In the genomic region with DNA sequence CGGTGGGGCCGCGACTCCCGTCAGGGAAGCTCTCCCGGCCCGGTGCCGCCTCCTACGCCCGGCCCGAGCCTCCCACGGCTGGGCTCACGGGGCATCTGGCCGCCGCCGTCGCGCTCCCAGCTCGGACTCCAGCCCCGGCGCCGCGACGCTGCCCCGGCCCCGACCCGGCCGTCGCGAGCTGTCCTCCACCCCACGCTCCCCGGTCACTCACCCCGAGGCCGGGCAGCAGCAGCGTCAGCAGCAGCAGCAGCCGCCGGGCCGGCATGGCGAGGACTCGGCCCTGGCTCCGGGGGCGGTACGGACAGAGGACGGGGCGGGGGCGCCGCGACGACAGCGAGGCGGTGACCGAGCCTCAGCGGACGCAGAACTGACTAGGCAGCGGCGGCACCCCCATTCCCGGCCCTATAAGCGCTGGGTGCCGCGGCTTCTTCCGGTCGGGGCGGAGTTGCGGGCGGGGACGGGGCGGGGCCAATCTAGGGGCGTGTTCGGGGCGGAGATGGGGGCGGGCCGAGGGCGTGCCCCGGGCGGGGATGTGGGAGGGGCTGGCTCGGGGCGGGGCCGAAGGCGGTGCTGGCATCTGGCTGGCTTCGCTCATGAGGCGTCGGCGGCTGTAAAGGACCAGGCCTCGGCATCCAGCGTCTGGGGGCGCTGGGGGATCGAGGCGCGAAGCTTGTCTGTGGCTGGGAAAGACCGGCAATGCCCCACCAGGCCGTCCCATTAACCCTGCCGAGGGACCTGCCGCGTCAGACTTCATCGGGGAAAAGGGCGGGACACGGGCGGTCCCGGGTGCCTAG, we compare ENCODE assay signal across 8 cellular contexts. TPM values are rescaled to one million over a fixed set of nuclear protein-coding genes. Genes with fewer than 3 reads are reported as not detected.
DNase-seq lines count a peak whose midpoint lies in the region; ATAC-seq and TF ChIP-seq lines count a peak whose summit lies in the region.

A gene (minus strand): TSS at position 380 of the 794 bp plus-strand sequence. CDS start 115 bp downstream, at position 265.

- H3K36me3 Mint-ChIP-seq in WTC11, result no peaks in the 10 kb centered on the region

- dilution Hi-C loops in mammary epithelial cell (cut with HindIII; ENCODE audit: low sequenced_read_pairs), result loop anchor here (5.0 kb wide), 1 partner anchor 103 kb away; no protein-coding TSS in a partner anchor

- H4K20me1 ChIP-seq in mammary epithelial cell (ENCODE audit: insufficient read depth, low read length) (no peaks in the 10 kb centered on the region), smooth muscle cell (ENCODE audit: low read depth) (peaks cover 33% of the 10 kb centered on the region)

- BruUV-seq in mammary epithelial cell (replicated peaks; lab: Mats Ljungman, UMichigan), result no TSS peak

- in situ Hi-C loops in ACHN (cut with HindIII; ENCODE audit: low pct_ligation_motif_present, low pct_unique_long_range_greater_than_20kb, low sequenced_read_pairs), result no loop called here
- in situ Hi-C loops in mammary epithelial cell (cut with MboI; ENCODE audit: low sequenced_read_pairs in 2 of 2), result loop anchor here (5.0 to 10.0 kb wide), 3 partner anchors 98 to 215 kb away; a partner anchor contains a TSS

- no peaks in the 10 kb centered on the region for H3K27me3 ChIP-seq in mammary epithelial cell (ENCODE audit: insufficient read depth, low read length)
- no peaks in the 10 kb centered on the region for H3K27me3 ChIP-seq in smooth muscle cell (ENCODE audit: low read depth)

- H3K4me1 ChIP-seq in mammary epithelial cell (ENCODE audit: insufficient read depth, low read length), result peaks cover 22% of the 10 kb centered on the region
- peaks cover 6% of the 10 kb centered on the region for H3K4me1 ChIP-seq in smooth muscle cell (ENCODE audit: low read depth)

- H2AFZ ChIP-seq in mammary epithelial cell (ENCODE audit: low read depth, low read length) (peak within 1 kb of the TSS; percentile 83), smooth muscle cell (ENCODE audit: low read depth) (peak within 1 kb of the TSS; percentile 70)

- H3K27me3 Mint-ChIP-seq in WTC11 (ENCODE audit: low read depth), result peaks cover 37% of the 10 kb centered on the region

- H3K9me3 ChIP-seq in mammary epithelial cell (replicated peaks; ENCODE audit: insufficient read depth, low read length) (no peaks in the 10 kb centered on the region), smooth muscle cell (replicated peaks; ENCODE audit: low read depth) (no peaks in the 10 kb centered on the region)

- H3K27ac ChIP-seq in mammary epithelial cell (ENCODE audit: insufficient read depth, low read depth, low read length) (peak within 1 kb of the TSS; percentile 68), smooth muscle cell (ENCODE audit: low read depth) (peak within 1 kb of the TSS; percentile 96)

- intact Hi-C loops in mammary epithelial cell (cut with micrococcal nuclease), result loop anchor here (1.0 kb wide), 3 partner anchors 15 to 67 kb away; no protein-coding TSS in a partner anchor

- peak; percentile 92 for DNase-seq in ACHN
- peak; percentile 81 for DNase-seq in NCI-H226
- peak; percentile 89 for DNase-seq in WTC11 (ENCODE audit: low spot score)
- peak; percentile 93 for DNase-seq in mammary epithelial cell
- DNase-seq in iPS-NIHi7 (ENCODE audit: extremely low spot score), result peak; percentile 96
- DNase-seq in smooth muscle cell (lab: John Stamatoyannopoulos, UW; ENCODE audit: unreplicated experiment), result peak; percentile 96

- H3K4me3 ChIP-seq in mammary epithelial cell (replicated peaks in 1 of 3; ENCODE audit: insufficient read depth in 1 of 3, low read depth in 2 of 3, low read length in 3 of 3) (peak within 1 kb of the TSS; percentile 69 to 78 (median 73)), smooth muscle cell (peak within 1 kb of the TSS; percentile 89)

- H3K4me2 ChIP-seq in mammary epithelial cell (ENCODE audit: insufficient read depth, low read depth, low read length), result peak within 1 kb of the TSS; percentile 88
- H3K4me2 ChIP-seq in smooth muscle cell, result peak within 1 kb of the TSS; percentile 95

- CTCF ChIA-PET in WTC11 (lab: Charles Lee) (interaction anchor here (0.8 to 7.9 kb wide), 13 partner anchors 13 to 249 kb away, joined by 3 to 380 read pairs (median 6); a partner anchor contains a TSS), mammary epithelial cell (lab: Charles Lee; ENCODE audit: low non-redundant PET) (no interaction called here)

- H3K36me3 ChIP-seq in mammary epithelial cell (ENCODE audit: insufficient read depth, low read length) (no peaks in the 10 kb centered on the region), smooth muscle cell (ENCODE audit: low read depth) (no peaks in the 10 kb centered on the region)

- no peaks in the 10 kb centered on the region for H3K9me3 Mint-ChIP-seq in WTC11

- TF ChIP-seq CTCF in WTC11 (IDR thresholded peaks at IDR 0.05) (no peak), mammary epithelial cell (conservative IDR thresholded peaks at IDR 0.05 in 1 of 2, IDR thresholded peaks at IDR 0.05 in 1 of 2; ENCODE audit: extremely low read depth in 1 of 2, insufficient read depth in 1 of 2, low read depth in 1 of 2, low read length in 2 of 2) (no peak), smooth muscle cell (IDR thresholded peaks at IDR 0.05; ENCODE audit: borderline replicate concordance, insufficient read depth, poor library complexity, severe bottlenecking) (no peak)

- H3K27ac Mint-ChIP-seq in WTC11, result no peak within 1 kb of the TSS

- H3K4me1 Mint-ChIP-seq in WTC11, result peaks cover 13% of the 10 kb centered on the region

- H3K79me2 ChIP-seq in mammary epithelial cell (ENCODE audit: insufficient read depth, low read length), result peaks cover 39% of the 10 kb centered on the region
- H3K79me2 ChIP-seq in smooth muscle cell (ENCODE audit: low read depth), result peaks cover 39% of the 10 kb centered on the region

- POLR2A ChIA-PET in WTC11 (lab: Charles Lee), result interaction anchor here (0.6 to 2.7 kb wide), 11 partner anchors 15 to 352 kb away, joined by 3 to 14 read pairs (median 4); a partner anchor contains a TSS

- H3K4me3 Mint-ChIP-seq in WTC11, result peak within 1 kb of the TSS; percentile 66

- H3F3A ChIP-seq in smooth muscle cell (ENCODE audit: low read depth), result no peaks in the 10 kb centered on the region

- WGBS in mammary epithelial cell (ENCODE audit: low coverage, missing lambda C conversion rate), result no CpG with 5 or more reads among the region's 98 CpGs
- 2% methylated on average over 49 of the region's 98 CpGs for WGBS in smooth muscle cell (ENCODE audit: low lambda C conversion rate)

- peak; percentile 68 for ATAC-seq in GM18868 (IDR thresholded peaks at IDR 0.05; ENCODE audit: unreplicated experiment)
- peak; percentile 85 for ATAC-seq in HG03097 (IDR thresholded peaks at IDR 0.05; ENCODE audit: low FRiP score, unreplicated experiment)
- ATAC-seq in WTC11, result peak; percentile 89

- H3K9ac ChIP-seq in mammary epithelial cell (ENCODE audit: insufficient read depth, low read length) (peak within 1 kb of the TSS; percentile 67), smooth muscle cell (ENCODE audit: low read depth) (peak within 1 kb of the TSS; percentile 95)

TF ChIP-seq in WTC11, 78 proteins besides CTCF, POLR2A, EP300 and RAD21 (continues in another document):
- TF ChIP-seq SP1 (CRISPR knock-in tag; conservative IDR thresholded peaks at IDR 0.05), result peak; percentile 92
- TF ChIP-seq, protein P1, sequence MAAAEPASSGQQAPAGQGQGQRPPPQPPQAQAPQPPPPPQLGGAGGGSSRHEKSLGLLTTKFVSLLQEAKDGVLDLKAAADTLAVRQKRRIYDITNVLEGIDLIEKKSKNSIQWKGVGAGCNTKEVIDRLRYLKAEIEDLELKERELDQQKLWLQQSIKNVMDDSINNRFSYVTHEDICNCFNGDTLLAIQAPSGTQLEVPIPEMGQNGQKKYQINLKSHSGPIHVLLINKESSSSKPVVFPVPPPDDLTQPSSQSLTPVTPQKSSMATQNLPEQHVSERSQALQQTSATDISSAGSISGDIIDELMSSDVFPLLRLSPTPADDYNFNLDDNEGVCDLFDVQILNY (CRISPR knock-in tag; IDR thresholded peaks at IDR 0.05), result peak; percentile 63; the same call in 1 of the 2 replicates
- TF ChIP-seq TEAD1 (CRISPR knock-in tag; IDR thresholded peaks at IDR 0.05), result 0 out of 2 replicates have a peak, but pooled peaks have one; percentile 14
- TF ChIP-seq, protein P2, sequence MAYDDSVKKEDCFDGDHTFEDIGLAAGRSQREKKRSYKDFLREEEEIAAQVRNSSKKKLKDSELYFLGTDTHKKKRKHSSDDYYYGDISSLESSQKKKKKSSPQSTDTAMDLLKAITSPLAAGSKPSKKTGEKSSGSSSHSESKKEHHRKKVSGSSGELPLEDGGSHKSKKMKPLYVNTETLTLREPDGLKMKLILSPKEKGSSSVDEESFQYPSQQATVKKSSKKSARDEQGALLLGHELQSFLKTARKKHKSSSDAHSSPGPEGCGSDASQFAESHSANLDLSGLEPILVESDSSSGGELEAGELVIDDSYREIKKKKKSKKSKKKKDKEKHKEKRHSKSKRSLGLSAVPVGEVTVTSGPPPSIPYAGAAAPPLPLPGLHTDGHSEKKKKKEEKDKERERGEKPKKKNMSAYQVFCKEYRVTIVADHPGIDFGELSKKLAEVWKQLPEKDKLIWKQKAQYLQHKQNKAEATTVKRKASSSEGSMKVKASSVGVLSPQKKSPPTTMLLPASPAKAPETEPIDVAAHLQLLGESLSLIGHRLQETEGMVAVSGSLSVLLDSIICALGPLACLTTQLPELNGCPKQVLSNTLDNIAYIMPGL (CRISPR knock-in tag; IDR thresholded peaks at IDR 0.05), result peak; percentile 93
- TF ChIP-seq, protein P3, sequence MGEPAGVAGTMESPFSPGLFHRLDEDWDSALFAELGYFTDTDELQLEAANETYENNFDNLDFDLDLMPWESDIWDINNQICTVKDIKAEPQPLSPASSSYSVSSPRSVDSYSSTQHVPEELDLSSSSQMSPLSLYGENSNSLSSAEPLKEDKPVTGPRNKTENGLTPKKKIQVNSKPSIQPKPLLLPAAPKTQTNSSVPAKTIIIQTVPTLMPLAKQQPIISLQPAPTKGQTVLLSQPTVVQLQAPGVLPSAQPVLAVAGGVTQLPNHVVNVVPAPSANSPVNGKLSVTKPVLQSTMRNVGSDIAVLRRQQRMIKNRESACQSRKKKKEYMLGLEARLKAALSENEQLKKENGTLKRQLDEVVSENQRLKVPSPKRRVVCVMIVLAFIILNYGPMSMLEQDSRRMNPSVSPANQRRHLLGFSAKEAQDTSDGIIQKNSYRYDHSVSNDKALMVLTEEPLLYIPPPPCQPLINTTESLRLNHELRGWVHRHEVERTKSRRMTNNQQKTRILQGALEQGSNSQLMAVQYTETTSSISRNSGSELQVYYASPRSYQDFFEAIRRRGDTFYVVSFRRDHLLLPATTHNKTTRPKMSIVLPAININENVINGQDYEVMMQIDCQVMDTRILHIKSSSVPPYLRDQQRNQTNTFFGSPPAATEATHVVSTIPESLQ (CRISPR knock-in tag; IDR thresholded peaks at IDR 0.05), result no peak

RNA-seq across cellular contexts. Expression of the gene that starts here (rescaled TPM):
- total RNA-seq in WTC11 (2021), result 6.5 to 8.6 TPM (median 7.6 TPM) in 3 replicates
- 10 to 100 TPM; 18.8 to 36.8 TPM for total RNA-seq in mammary epithelial cell
- 5.3 TPM for polyA plus RNA-seq in mammary epithelial cell
- 3.7 TPM for polyA minus RNA-seq in mammary epithelial cell
- total RNA-seq in smooth muscle cell, result 8.6 and 10.2 TPM in 2 replicates
- polyA plus RNA-seq in smooth muscle cell, result 9.0 and 17.2 TPM in 2 replicates

Comparison
In these comparisons a context has a peak if more than half of its experiments do, and no peak if none do; other contexts are left out.
1. Peak in every context shown above with its lines: DNase-seq, ATAC-seq, H3K4me3 ChIP-seq and H3K27ac ChIP-seq.